In genomic region chr13:49976314-49977258, GRCh38 we compare ENCODE assay signal across 8 cellular contexts. TPM values are rescaled to one million over a fixed set of nuclear protein-coding genes. Genes with fewer than 3 reads are reported as not detected.
DNase-seq lines count a peak whose midpoint lies in the region; ATAC-seq and TF ChIP-seq lines count a peak whose summit lies in the region.

No MANE protein-coding gene starts in this region.

- peak; percentile 96 for TF ChIP-seq CTCF in cardiac muscle cell (IDR thresholded peaks at IDR 0.05; ENCODE audit: low read depth, low read length)
- TF ChIP-seq CTCF in psoas muscle (IDR thresholded peaks at IDR 0.05) = peak; percentile 90

- ATAC-seq in GM18909 (IDR thresholded peaks at IDR 0.05; ENCODE audit: poor library complexity, unreplicated experiment) (peak; percentile 74), psoas muscle (peak; percentile 73 to 92 (median 86)), aorta (ENCODE audit: low FRiP score) (peak; percentile 87)

- no peak overlapping the region for H3K27ac Mint-ChIP-seq in activated naive CD8-positive, alpha-beta T cell treated with anti-CD3 and anti-CD28 coated beads for 36 hours

- H3K4me1 Mint-ChIP-seq in activated naive CD8-positive, alpha-beta T cell treated with anti-CD3 and anti-CD28 coated beads for 36 hours = peaks cover 2% of the 10 kb centered on the region

- intact Hi-C loops in psoas muscle (cut with DNase I) = loop anchor here (2.0 to 10.0 kb wide), 6 partner anchors 556 to 1096 kb away; no protein-coding TSS in a partner anchor
- intact Hi-C loops in aorta (cut with DNase I) = loop anchor here (5.0 to 10.0 kb wide), 4 partner anchors 548 to 1088 kb away; no protein-coding TSS in a partner anchor

- H3K27ac ChIP-seq in cardiac muscle cell = no peak overlapping the region
- H3K27ac ChIP-seq in psoas muscle = no peak overlapping the region
- no peak overlapping the region for H3K27ac ChIP-seq in aorta (ENCODE audit: low read depth in 1 of 2, low read length in 2 of 2)

- H3K36me3 ChIP-seq in MG63 (no peaks in the 10 kb centered on the region), cardiac muscle cell (no peaks in the 10 kb centered on the region), psoas muscle (ENCODE audit: insufficient read depth in 1 of 2, low read depth in 1 of 2) (peaks cover 0 to 29% of the 10 kb centered on the region in 2 donors), aorta (ENCODE audit: control insufficient read depth in 1 of 2, insufficient read depth in 2 of 2, low read length in 1 of 2) (no peaks in the 10 kb centered on the region)

- H3K9me3 Mint-ChIP-seq in activated naive CD8-positive, alpha-beta T cell treated with anti-CD3 and anti-CD28 coated beads for 36 hours = no peaks in the 10 kb centered on the region

- H3K36me3 Mint-ChIP-seq in activated naive CD8-positive, alpha-beta T cell treated with anti-CD3 and anti-CD28 coated beads for 36 hours = peaks cover 1% of the 10 kb centered on the region

- H3K9me3 ChIP-seq in MG63 (no peaks in the 10 kb centered on the region), cardiac muscle cell (ENCODE audit: low read depth) (no peaks in the 10 kb centered on the region), psoas muscle (no peaks in the 10 kb centered on the region), aorta (ENCODE audit: control insufficient read depth, low read length) (no peaks in the 10 kb centered on the region)

- H3K4me1 ChIP-seq in cardiac muscle cell (ENCODE audit: low read depth) (no peaks in the 10 kb centered on the region), psoas muscle (no peaks in the 10 kb centered on the region), aorta (ENCODE audit: control insufficient read depth in 1 of 2, insufficient read depth in 2 of 2, low read length in 2 of 2) (no peaks in the 10 kb centered on the region)

- H3K27me3 ChIP-seq in MG63 (no peaks in the 10 kb centered on the region), cardiac muscle cell (no peaks in the 10 kb centered on the region), psoas muscle (ENCODE audit: insufficient read depth in 3 of 3, low read length in 2 of 3) (no peaks in the 10 kb centered on the region), aorta (ENCODE audit: control insufficient read depth in 1 of 2, insufficient read depth in 2 of 2, low read length in 1 of 2) (no peaks in the 10 kb centered on the region)

- H3K4me3 ChIP-seq in MG63 (no peak overlapping the region), cardiac muscle cell (no peak overlapping the region), psoas muscle (no peak overlapping the region), aorta (ENCODE audit: low read length in 2 of 2) (no peak overlapping the region)

- no peak overlapping the region for H3K4me3 Mint-ChIP-seq in activated naive CD8-positive, alpha-beta T cell treated with anti-CD3 and anti-CD28 coated beads for 36 hours

- no peaks in the 10 kb centered on the region for H3K27me3 Mint-ChIP-seq in activated naive CD8-positive, alpha-beta T cell treated with anti-CD3 and anti-CD28 coated beads for 36 hours

- 49 to 60% (median 56%) methylated on average over 8 of the region's 8 CpGs for WGBS in psoas muscle, 3 donors
- 46 to 48% methylated on average over 8 of the region's 8 CpGs for WGBS in aorta, 2 donors

- DNase-seq in AML-193 (lab: John Stamatoyannopoulos, UW) = peak; percentile 89 to 92
- peak; percentile 32 for DNase-seq in MG63
- peak; percentile 79 for DNase-seq in SKM-1 treated with dmso at 0.1 percent for 144 hours (lab: John Stamatoyannopoulos, UW; ENCODE audit: unreplicated experiment)
- DNase-seq in activated naive CD8-positive, alpha-beta T cell treated with anti-CD3 and anti-CD28 coated beads for 36 hours = peak; percentile 60
- DNase-seq in cardiac muscle cell (ENCODE audit: low read depth in 1 of 2, low spot score in 1 of 2) = peak; percentile 84 to 85
- peak; percentile 64 to 80 for DNase-seq in psoas muscle
- peak; percentile 73 to 89 for DNase-seq in aorta

RNA-seq across cellular contexts. Expression of gene TRIM13, which starts 20.3 kb away (rescaled TPM):
- total RNA-seq in MG63 (2014; rRNA removed; shearing (Covaris generic); ENCODE audit: low replicate concordance) = 13.1 and 16.9 TPM in 2 replicates
- total RNA-seq in activated naive CD8-positive, alpha-beta T cell treated with anti-CD3 and anti-CD28 coated beads for 36 hours = 10 to 100 TPM; 17.7 to 18.1 TPM
- total RNA-seq in cardiac muscle cell (13.7 and 18.4 TPM in 2 replicates), psoas muscle (10 to 100 TPM; 14.8 to 25.9 (median 23.0) TPM), aorta (10 to 100 TPM; 25.0 to 27.6 TPM)
- polyA plus RNA-seq in cardiac muscle cell (19.1 and 27.6 TPM in 2 replicates), psoas muscle (10 to 100 TPM; 14.7 to 20.6 (median 18.3) TPM), aorta (10 to 100 TPM in 1 of 2 donors, 1 to 10 TPM in 1; 7.3 to 24.7 TPM)

RNA-seq across cellular contexts. Expression of gene KCNRG, which starts 38.7 kb away (rescaled TPM):
- total RNA-seq in MG63 (2014; rRNA removed; shearing (Covaris generic); ENCODE audit: low replicate concordance) = 5.6 TPM in 1 of 2 replicates, not detected in the other
- under 1 TPM; 0.26 to 0.37 TPM for total RNA-seq in activated naive CD8-positive, alpha-beta T cell treated with anti-CD3 and anti-CD28 coated beads for 36 hours
- total RNA-seq in cardiac muscle cell (0.69 and 1.9 TPM in 2 replicates), psoas muscle (under 1 TPM in 3 of 4 donors, not detected in 1; 0.46 to 0.73 (median 0.60) TPM), aorta (under 1 TPM in 1 of 2 donors, not detected in 1; 0.45 TPM)
- polyA plus RNA-seq in cardiac muscle cell (0.31 TPM in 1 of 2 replicates, not detected in the other), psoas muscle (under 1 TPM in 2 of 3 donors, not detected in 1; 0.31 to 0.66 TPM), aorta (1 to 10 TPM in 1 of 2 donors, not detected in 1; 1.7 TPM)

RNA-seq across cellular contexts. Expression of gene SPRYD7, which starts 40.4 kb away (rescaled TPM):
- total RNA-seq in MG63 (2014; rRNA removed; shearing (Covaris generic); ENCODE audit: low replicate concordance) = 14.8 and 28.1 TPM in 2 replicates
- 1 to 10 TPM; 7.6 to 8.1 TPM for total RNA-seq in activated naive CD8-positive, alpha-beta T cell treated with anti-CD3 and anti-CD28 coated beads for 36 hours
- 5.9 and 6.1 TPM in 2 replicates for total RNA-seq in cardiac muscle cell
- 12.9 and 18.4 TPM in 2 replicates for polyA plus RNA-seq in cardiac muscle cell
- total RNA-seq in psoas muscle = 10 to 100 TPM; 12.3 to 23.8 (median 17.4) TPM
- polyA plus RNA-seq in psoas muscle = 10 to 100 TPM in 1 of 3 donors, 1 to 10 TPM in 2; 4.7 to 16.4 (median 7.4) TPM
- 1 to 10 TPM; 7.3 to 8.6 TPM for total RNA-seq in aorta
- polyA plus RNA-seq in aorta = 1 to 10 TPM; 3.4 to 7.0 TPM

Comparison
In these comparisons a context has a peak if more than half of its experiments do, and no peak if none do; other contexts are left out.
1. DNase-seq: peak in every context shown above with its lines; median percentile 90 in AML-193; 84 in cardiac muscle cell; 81 in aorta; 79 in SKM-1 treated with dmso at 0.1 percent for 144 hours; 72 in psoas muscle; 60 in activated naive CD8-positive, alpha-beta T cell treated with anti-CD3 and anti-CD28 coated beads for 36 hours; 32 in MG63.